In genomic region chr1:6868371-6869001, GRCh38 we compare ENCODE assay signal across 11 cellular contexts.
DNase-seq lines count a peak whose midpoint lies in the region; ATAC-seq and TF ChIP-seq lines count a peak whose summit lies in the region.
"Had no signal": no experiment of that assay in that cellular context is flagged by ENCODE, and none has a peak within 500 bp of the region (broad histone marks: within the 10 kb centered on the region; RNA-seq: fewer than 3 reads in every experiment).

No MANE protein-coding gene starts in this region.

- no peaks in the 10 kb centered on the region for H3K23me2 ChIP-seq in H9 (ENCODE audit: insufficient read length, low read depth, low read length, poor library complexity, severe bottlenecking)

- H2AFZ ChIP-seq in H9 (ENCODE audit: low read length), result no peak overlapping the region

- peaks cover 3% of the 10 kb centered on the region for H3K79me1 ChIP-seq in H9 (ENCODE audit: insufficient read depth, low read depth, low read length, poor library complexity, severe bottlenecking)

- H2BK12ac ChIP-seq in H9 (ENCODE audit: insufficient read length, low read depth, low read length), result no peak overlapping the region

- no peak overlapping the region for H4K8ac ChIP-seq in H9 (replicated peaks; ENCODE audit: insufficient read length, low read depth, low read length)

- no peak overlapping the region for H3K14ac ChIP-seq in H9 (ENCODE audit: insufficient read depth, low read length)

- H3K27ac Mint-ChIP-seq in H9, result peak overlapping the region; percentile 27 to 95 (median 28); a peak in 4 of 7 replicates
- H3K27ac Mint-ChIP-seq in T-helper 17 cell, result peak overlapping the region; percentile 32

- H2BK120ac ChIP-seq in H9 (ENCODE audit: low read depth, low read length, poor library complexity, severe bottlenecking), result no peak overlapping the region

- H3K9ac ChIP-seq in H9 (ENCODE audit: extremely low read depth, insufficient read length, low read length), result no peak overlapping the region

- peaks cover 53 to 55% of the 10 kb centered on the region in 2 experiments for H3K4me1 Mint-ChIP-seq in H9
- H3K4me1 Mint-ChIP-seq in T-helper 17 cell, result peaks cover 42% of the 10 kb centered on the region

- H2BK5ac ChIP-seq in H9 (ENCODE audit: insufficient read length, low read length), result no peak overlapping the region

- no peak for ATAC-seq in T-helper 17 cell
- no peak for ATAC-seq in GM21447 (IDR thresholded peaks at IDR 0.05; ENCODE audit: unreplicated experiment)

- H3K4me3 Mint-ChIP-seq in H9, result no peak overlapping the region
- no peak overlapping the region for H3K4me3 Mint-ChIP-seq in T-helper 17 cell
- H3K4me3 Mint-ChIP-seq: IgD-negative memory B cell had no signal

- H3K56ac ChIP-seq in H9 (ENCODE audit: insufficient read length, low read depth, low read length), result no peak overlapping the region

- H2BK20ac ChIP-seq in H9 (ENCODE audit: low read depth, low read length, poor library complexity, severe bottlenecking), result no peak overlapping the region

- no peak overlapping the region for H2AK5ac ChIP-seq in H9 (ENCODE audit: insufficient read length, low read length)

- peaks cover 5 to 15% (median 15%) of the 10 kb centered on the region in 3 experiments; a peak in 5 of 7 replicates for H3K36me3 Mint-ChIP-seq in H9 (ENCODE audit: insufficient read depth in 1 of 3, low read depth in 3 of 3)
- peaks cover 4% of the 10 kb centered on the region for H3K36me3 Mint-ChIP-seq in T-helper 17 cell (ENCODE audit: low read depth)

- H3K9me3 Mint-ChIP-seq in H9, result no peaks in the 10 kb centered on the region

- H3T11ph ChIP-seq in H9 (ENCODE audit: low read length), result no peak overlapping the region

- TF ChIP-seq CTCF in H9 (conservative IDR thresholded peaks at IDR 0.05), result no peak

- no CpG with 5 or more reads among the region's 2 CpGs for WGBS in H9 (ENCODE audit: extremely low coverage, insufficient read length, low lambda C conversion rate)

- H3K27ac ChIP-seq in H9 (ENCODE audit: insufficient read length, low read depth, low read length), result no peak overlapping the region
- peak overlapping the region in 11 of 21 experiments; percentile 1 to 67 (median 26) for H3K27ac ChIP-seq in skin epidermis

- DNase-seq in H9, result no peak
- DNase-seq in T-helper 17 cell, result no peak
- peak; percentile 51 for DNase-seq in fibroblast of peridontal ligament (ENCODE audit: extremely low read depth)
- DNase-seq in NK-92 treated with Interleukin-12 subunit alpha and Interleukin-12 subunit beta, amount 100 ng/mL, for 24 hours (lab: John Stamatoyannopoulos, UW), result no peak
- DNase-seq in activated naive CD4-positive, alpha-beta T cell treated with anti-CD3 and anti-CD28 coated beads, Interleukin-2, amount 50 U/mL, for 16 hours, result no peak
- no peak for DNase-seq in activated gamma-delta T cell (lab: John Stamatoyannopoulos, UW)
- DNase-seq: COR-L47, NCI-H2107 had no signal

- no peak overlapping the region for H4K91ac ChIP-seq in H9 (ENCODE audit: insufficient read length, low read depth, low read length)

- no peak overlapping the region for H3K23ac ChIP-seq in H9 (ENCODE audit: insufficient read length, low read depth, low read length)

- H3K18ac ChIP-seq in H9 (ENCODE audit: insufficient read length, low read depth, low read length), result no peak overlapping the region

- H3K27me3 Mint-ChIP-seq in H9 (ENCODE audit: low read depth) (no peaks in the 10 kb centered on the region), T-helper 17 cell (no peaks in the 10 kb centered on the region)
- H3K27me3 Mint-ChIP-seq: IgD-negative memory B cell had no signal

- H3K4ac ChIP-seq in H9 (ENCODE audit: low read depth, low read length), result no peak overlapping the region

- peaks cover 2% of the 10 kb centered on the region; the same call in 1 of the 2 replicates for H3K79me2 ChIP-seq in H9 (ENCODE audit: insufficient read depth, low read length)

- H3K4me3 ChIP-seq in skin epidermis, result no peak overlapping the region

- H4K5ac ChIP-seq in H9 (ENCODE audit: insufficient read length, low read depth, low read length), result no peak overlapping the region

- H3K9me3 ChIP-seq in H9 (ENCODE audit: control insufficient read depth, low read depth, low read length) (no peaks in the 10 kb centered on the region), T-helper 17 cell (ENCODE audit: control insufficient read depth, low read length, poor library complexity, severe bottlenecking) (no peaks in the 10 kb centered on the region)

- H3K27me3 ChIP-seq in H9 (ENCODE audit: insufficient read depth, low read length), result no peaks in the 10 kb centered on the region

- peaks cover 8% of the 10 kb centered on the region; the same call in 1 of the 2 replicates for H3K4me1 ChIP-seq in H9 (ENCODE audit: insufficient read depth, low read length)

- no peak overlapping the region for H2BK15ac ChIP-seq in H9 (ENCODE audit: low read depth, low read length)

- H4K20me1 ChIP-seq in H9 (ENCODE audit: control insufficient read depth, insufficient read depth, insufficient read length), result no peaks in the 10 kb centered on the region

- no peak overlapping the region for H3K4me2 ChIP-seq in H9 (ENCODE audit: insufficient read depth, insufficient read length, low read length)
